ENCODE assay signal across 1 cellular context in genomic region chr2:12734914-12735654, GRCh38.
TF ChIP-seq lines count a peak whose summit lies in the region.

No MANE protein-coding gene starts in this region.

TF ChIP-seq in GM23338, 12 proteins besides CTCF, POLR2A, EP300 and RAD21 (continued from another document):
- TF ChIP-seq, protein P1, sequence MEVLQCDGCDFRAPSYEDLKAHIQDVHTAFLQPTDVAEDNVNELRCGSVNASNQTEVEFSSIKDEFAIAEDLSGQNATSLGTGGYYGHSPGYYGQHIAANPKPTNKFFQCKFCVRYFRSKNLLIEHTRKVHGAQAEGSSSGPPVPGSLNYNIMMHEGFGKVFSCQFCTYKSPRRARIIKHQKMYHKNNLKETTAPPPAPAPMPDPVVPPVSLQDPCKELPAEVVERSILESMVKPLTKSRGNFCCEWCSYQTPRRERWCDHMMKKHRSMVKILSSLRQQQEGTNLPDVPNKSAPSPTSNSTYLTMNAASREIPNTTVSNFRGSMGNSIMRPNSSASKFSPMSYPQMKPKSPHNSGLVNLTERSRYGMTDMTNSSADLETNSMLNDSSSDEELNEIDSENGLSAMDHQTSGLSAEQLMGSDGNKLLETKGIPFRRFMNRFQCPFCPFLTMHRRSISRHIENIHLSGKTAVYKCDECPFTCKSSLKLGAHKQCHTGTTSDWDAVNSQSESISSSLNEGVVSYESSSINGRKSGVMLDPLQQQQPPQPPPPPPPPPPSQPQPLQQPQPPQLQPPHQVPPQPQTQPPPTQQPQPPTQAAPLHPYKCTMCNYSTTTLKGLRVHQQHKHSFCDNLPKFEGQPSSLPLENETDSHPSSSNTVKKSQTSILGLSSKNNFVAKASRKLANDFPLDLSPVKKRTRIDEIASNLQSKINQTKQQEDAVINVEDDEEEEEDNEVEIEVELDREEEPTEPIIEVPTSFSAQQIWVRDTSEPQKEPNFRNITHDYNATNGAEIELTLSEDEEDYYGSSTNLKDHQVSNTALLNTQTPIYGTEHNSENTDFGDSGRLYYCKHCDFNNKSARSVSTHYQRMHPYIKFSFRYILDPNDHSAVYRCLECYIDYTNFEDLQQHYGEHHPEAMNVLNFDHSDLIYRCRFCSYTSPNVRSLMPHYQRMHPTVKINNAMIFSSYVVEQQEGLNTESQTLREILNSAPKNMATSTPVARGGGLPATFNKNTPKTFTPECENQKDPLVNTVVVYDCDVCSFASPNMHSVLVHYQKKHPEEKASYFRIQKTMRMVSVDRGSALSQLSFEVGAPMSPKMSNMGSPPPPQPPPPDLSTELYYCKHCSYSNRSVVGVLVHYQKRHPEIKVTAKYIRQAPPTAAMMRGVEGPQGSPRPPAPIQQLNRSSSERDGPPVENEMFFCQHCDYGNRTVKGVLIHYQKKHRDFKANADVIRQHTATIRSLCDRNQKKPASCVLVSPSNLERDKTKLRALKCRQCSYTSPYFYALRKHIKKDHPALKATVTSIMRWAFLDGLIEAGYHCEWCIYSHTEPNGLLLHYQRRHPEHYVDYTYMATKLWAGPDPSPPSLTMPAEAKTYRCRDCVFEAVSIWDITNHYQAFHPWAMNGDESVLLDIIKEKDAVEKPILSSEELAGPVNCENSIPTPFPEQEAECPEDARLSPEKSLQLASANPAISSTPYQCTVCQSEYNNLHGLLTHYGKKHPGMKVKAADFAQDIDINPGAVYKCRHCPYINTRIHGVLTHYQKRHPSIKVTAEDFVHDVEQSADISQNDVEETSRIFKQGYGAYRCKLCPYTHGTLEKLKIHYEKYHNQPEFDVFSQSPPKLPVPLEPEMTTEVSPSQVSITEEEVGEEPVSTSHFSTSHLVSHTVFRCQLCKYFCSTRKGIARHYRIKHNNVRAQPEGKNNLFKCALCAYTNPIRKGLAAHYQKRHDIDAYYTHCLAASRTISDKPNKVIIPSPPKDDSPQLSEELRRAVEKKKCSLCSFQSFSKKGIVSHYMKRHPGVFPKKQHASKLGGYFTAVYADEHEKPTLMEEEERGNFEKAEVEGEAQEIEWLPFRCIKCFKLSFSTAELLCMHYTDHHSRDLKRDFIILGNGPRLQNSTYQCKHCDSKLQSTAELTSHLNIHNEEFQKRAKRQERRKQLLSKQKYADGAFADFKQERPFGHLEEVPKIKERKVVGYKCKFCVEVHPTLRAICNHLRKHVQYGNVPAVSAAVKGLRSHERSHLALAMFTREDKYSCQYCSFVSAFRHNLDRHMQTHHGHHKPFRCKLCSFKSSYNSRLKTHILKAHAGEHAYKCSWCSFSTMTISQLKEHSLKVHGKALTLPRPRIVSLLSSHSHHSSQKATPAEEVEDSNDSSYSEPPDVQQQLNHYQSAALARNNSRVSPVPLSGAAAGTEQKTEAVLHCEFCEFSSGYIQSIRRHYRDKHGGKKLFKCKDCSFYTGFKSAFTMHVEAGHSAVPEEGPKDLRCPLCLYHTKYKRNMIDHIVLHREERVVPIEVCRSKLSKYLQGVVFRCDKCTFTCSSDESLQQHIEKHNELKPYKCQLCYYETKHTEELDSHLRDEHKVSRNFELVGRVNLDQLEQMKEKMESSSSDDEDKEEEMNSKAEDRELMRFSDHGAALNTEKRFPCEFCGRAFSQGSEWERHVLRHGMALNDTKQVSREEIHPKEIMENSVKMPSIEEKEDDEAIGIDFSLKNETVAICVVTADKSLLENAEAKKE (CRISPR knock-in tag; IDR thresholded peaks at IDR 0.05): no peak
- TF ChIP-seq ZNF331 (CRISPR knock-in tag; IDR thresholded peaks at IDR 0.05; ENCODE audit: low read depth) (no peak), STAT1 (IDR thresholded peaks at IDR 0.05; ENCODE audit: unreplicated experiment) (no peak)
